Comparison of ENCODE assay signal across 8 cellular contexts in the genomic region with DNA sequence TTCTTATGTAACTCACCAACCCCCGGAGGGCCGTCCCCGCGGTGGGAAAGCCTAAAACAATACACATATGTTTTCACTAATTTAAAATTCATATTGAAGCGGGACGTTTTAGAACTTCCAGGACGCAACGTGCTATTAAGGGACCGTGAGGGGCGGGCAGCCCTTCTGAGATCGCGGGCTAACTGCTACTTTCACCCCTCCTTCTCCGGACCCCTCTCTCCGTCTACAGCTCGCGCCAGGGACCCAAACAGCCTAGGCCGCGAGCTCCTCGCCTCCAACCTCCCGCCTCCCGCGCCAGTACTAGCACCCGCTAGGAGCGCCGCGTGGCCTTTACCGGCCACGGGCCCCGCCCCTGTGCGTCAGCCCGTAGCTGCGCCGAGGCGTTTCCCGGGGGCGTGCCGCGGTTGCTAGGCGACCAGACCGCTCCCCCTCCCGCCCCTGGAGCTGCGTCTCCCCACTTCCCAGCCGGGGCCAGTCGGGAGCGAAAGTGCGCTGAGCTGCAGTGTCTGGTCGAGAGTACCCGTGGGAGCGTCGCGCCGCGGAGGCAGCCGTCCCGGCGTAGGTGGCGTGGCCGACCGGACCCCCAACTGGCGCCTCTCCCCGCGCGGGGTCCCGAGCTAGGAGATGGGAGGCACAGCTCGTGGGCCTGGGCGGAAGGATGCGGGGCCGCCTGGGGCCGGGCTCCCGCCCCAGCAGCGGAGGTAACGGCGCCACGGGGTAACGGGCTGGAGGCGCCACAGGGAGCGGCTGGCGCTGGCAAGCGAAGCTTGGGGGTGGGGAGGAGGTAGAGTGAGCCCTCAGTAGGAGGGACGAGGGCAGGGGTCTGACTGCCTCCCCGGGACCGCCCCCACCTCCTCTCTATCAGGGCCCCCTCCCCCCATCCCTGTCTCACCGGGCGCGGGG. TPM values are rescaled to one million over a fixed set of nuclear protein-coding genes. Genes with fewer than 3 reads are reported as not detected.
DNase-seq lines count a peak whose midpoint lies in the region; ATAC-seq and TF ChIP-seq lines count a peak whose summit lies in the region.

DYRK3 (plus strand) TSS at position 457 of the 903 bp plus-strand sequence; CDS start at position 625, 168 bp downstream.

- peak; percentile 92 for DNase-seq in ELF-1 (ENCODE audit: low read depth, low spot score)
- DNase-seq in GOT3 (lab: John Stamatoyannopoulos, UW), result peak; percentile 85
- peak; percentile 28 for DNase-seq in LNCaP clone FGC (ENCODE audit: low read depth)
- DNase-seq in RPMI8226, result peak; percentile 96
- peak; percentile 93 for DNase-seq in activated T-helper 2 cell treated with anti-CD3 and anti-CD28 coated beads, Interferon-gamma antibody, Interleukin-2, Interleukin-4, amounts not matched to agents 10 μg/mL and 5 μg/mL and 100 μg/mL, durations not matched to agents 14 hours and 24 hours and 36 hours (ENCODE audit: low spot score)
- peak; percentile 87 for DNase-seq in fibroblast of peridontal ligament (ENCODE audit: extremely low read depth)
- DNase-seq in natural killer cell, result peak; percentile 78
- DNase-seq in stimulated activated naive CD4-positive, alpha-beta T cell (lab: John Stamatoyannopoulos, UW), result peak; percentile 69 to 87 (median 76)

- H3K27ac Mint-ChIP-seq in activated T-helper 2 cell treated with anti-CD3 and anti-CD28 coated beads, Interferon-gamma antibody, Interleukin-2, Interleukin-4, amounts not matched to agents 10 μg/mL and 5 μg/mL and 100 μg/mL, durations not matched to agents 14 hours and 24 hours and 36 hours, result peak within 1 kb of the TSS; percentile 95
- peak within 1 kb of the TSS; percentile 56 to 79 for H3K27ac Mint-ChIP-seq in natural killer cell

- peaks cover 18% of the 10 kb centered on the region for H3K36me3 Mint-ChIP-seq in activated T-helper 2 cell treated with anti-CD3 and anti-CD28 coated beads, Interferon-gamma antibody, Interleukin-2, Interleukin-4, amounts not matched to agents 10 μg/mL and 5 μg/mL and 100 μg/mL, durations not matched to agents 14 hours and 24 hours and 36 hours (ENCODE audit: low read depth)
- no peaks in the 10 kb centered on the region for H3K36me3 Mint-ChIP-seq in natural killer cell

- no peaks in the 10 kb centered on the region for H3K9me3 Mint-ChIP-seq in activated T-helper 2 cell treated with anti-CD3 and anti-CD28 coated beads, Interferon-gamma antibody, Interleukin-2, Interleukin-4, amounts not matched to agents 10 μg/mL and 5 μg/mL and 100 μg/mL, durations not matched to agents 14 hours and 24 hours and 36 hours
- H3K9me3 Mint-ChIP-seq in natural killer cell, result no peaks in the 10 kb centered on the region

- H3K27me3 Mint-ChIP-seq in activated T-helper 2 cell treated with anti-CD3 and anti-CD28 coated beads, Interferon-gamma antibody, Interleukin-2, Interleukin-4, amounts not matched to agents 10 μg/mL and 5 μg/mL and 100 μg/mL, durations not matched to agents 14 hours and 24 hours and 36 hours (ENCODE audit: low read depth), result peaks cover 14% of the 10 kb centered on the region
- peaks cover 20 to 31% of the 10 kb centered on the region in 2 donors for H3K27me3 Mint-ChIP-seq in natural killer cell (ENCODE audit: low read depth in 2 of 2)

- peak; percentile 94 to 96 (median 95) for ATAC-seq in natural killer cell

- peaks cover 23% of the 10 kb centered on the region for H3K4me1 Mint-ChIP-seq in activated T-helper 2 cell treated with anti-CD3 and anti-CD28 coated beads, Interferon-gamma antibody, Interleukin-2, Interleukin-4, amounts not matched to agents 10 μg/mL and 5 μg/mL and 100 μg/mL, durations not matched to agents 14 hours and 24 hours and 36 hours (ENCODE audit: low read depth)
- H3K4me1 Mint-ChIP-seq in natural killer cell, result peaks cover 10 to 21% of the 10 kb centered on the region in 2 donors

- TF ChIP-seq CTCF in LNCaP clone FGC (IDR thresholded peaks at IDR 0.05; ENCODE audit: control insufficient read depth, extremely low read depth, insufficient read depth) (peak; percentile 2; the same call in 1 of the 2 replicates), natural killer cell (IDR thresholded peaks at IDR 0.05) (no peak)

- peak within 1 kb of the TSS; percentile 84 for H3K4me3 ChIP-seq in LNCaP clone FGC (ENCODE audit: low read depth, low read length)

- intact Hi-C loops in activated T-helper 2 cell treated with anti-CD3 and anti-CD28 coated beads, Interferon-gamma antibody, Interleukin-2, Interleukin-4, amounts not matched to agents 10 μg/mL and 5 μg/mL and 100 μg/mL, durations not matched to agents 14 hours and 24 hours and 36 hours (cut with micrococcal nuclease), result loop anchor here (1.0 to 5.0 kb wide), 4 partner anchors 23 to 277 kb away; partner anchors contain the start of gene EIF2D
- intact Hi-C loops in natural killer cell (cut with micrococcal nuclease), result loop anchor here (10.0 kb wide), 2 partner anchors 169 to 279 kb away; no protein-coding TSS in a partner anchor

- H3K4me3 Mint-ChIP-seq in activated T-helper 2 cell treated with anti-CD3 and anti-CD28 coated beads, Interferon-gamma antibody, Interleukin-2, Interleukin-4, amounts not matched to agents 10 μg/mL and 5 μg/mL and 100 μg/mL, durations not matched to agents 14 hours and 24 hours and 36 hours (ENCODE audit: low read depth), result peak within 1 kb of the TSS; percentile 85
- H3K4me3 Mint-ChIP-seq in natural killer cell, result peak within 1 kb of the TSS; percentile 92

RNA-seq across cellular contexts. Expression of gene DYRK3, which starts in this region (rescaled TPM):
- 12.1 and 13.0 TPM in 2 replicates for total RNA-seq in activated T-helper 2 cell treated with anti-CD3 and anti-CD28 coated beads, Interferon-gamma antibody, Interleukin-2, Interleukin-4, amounts not matched to agents 10 μg/mL and 5 μg/mL and 100 μg/mL, durations not matched to agents 14 hours and 24 hours and 36 hours
- total RNA-seq in natural killer cell, result under 1 TPM; 0.16 to 0.66 (median 0.43) TPM

Comparison
In these comparisons a context has a peak if more than half of its experiments do, and no peak if none do; other contexts are left out.
1. Peak in every context shown above with its lines: DNase-seq, ATAC-seq and H3K4me3 ChIP-seq.
2. Peak in DNase-seq and ATAC-seq in natural killer cell; RNA of the gene not detected or under 1 TPM.
3. DNase-seq: peak in every context shown above with its lines; median percentile 96 in RPMI8226; 93 in activated T-helper 2 cell treated with anti-CD3 and anti-CD28 coated beads, Interferon-gamma antibody, Interleukin-2, Interleukin-4, amounts not matched to agents 10 μg/mL and 5 μg/mL and 100 μg/mL, durations not matched to agents 14 hours and 24 hours and 36 hours; 92 in ELF-1; 87 in fibroblast of peridontal ligament; 85 in GOT3; 78 in natural killer cell; 76 in stimulated activated naive CD4-positive, alpha-beta T cell; 28 in LNCaP clone FGC.